1 cellular context compared by ENCODE assay signal in the genomic region with DNA sequence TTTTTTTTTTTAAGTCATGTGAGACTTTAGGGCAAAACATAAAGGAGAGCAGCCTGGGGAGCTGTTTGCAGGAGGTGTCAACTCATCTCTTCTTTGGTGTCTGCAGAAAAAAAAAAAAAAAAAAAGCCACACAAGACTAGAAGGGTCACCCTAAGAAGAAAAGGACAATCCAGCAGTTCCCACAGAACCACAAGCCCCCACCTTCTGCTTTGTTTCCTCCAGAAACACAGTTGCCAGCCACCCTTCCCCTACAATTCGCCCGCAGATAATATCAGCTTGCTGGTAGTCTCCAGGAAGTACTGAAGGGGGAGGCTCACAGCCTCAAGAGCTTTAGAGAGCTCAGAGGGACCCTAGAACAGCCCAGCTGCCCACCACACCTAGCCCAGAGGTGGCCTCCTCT.
TF ChIP-seq lines count a peak whose summit lies in the region.

No MANE protein-coding gene starts in this region.

TF ChIP-seq in K562, 482 proteins besides CTCF, POLR2A, EP300 and RAD21 (continued from another document):
- TF ChIP-seq, protein P1, sequence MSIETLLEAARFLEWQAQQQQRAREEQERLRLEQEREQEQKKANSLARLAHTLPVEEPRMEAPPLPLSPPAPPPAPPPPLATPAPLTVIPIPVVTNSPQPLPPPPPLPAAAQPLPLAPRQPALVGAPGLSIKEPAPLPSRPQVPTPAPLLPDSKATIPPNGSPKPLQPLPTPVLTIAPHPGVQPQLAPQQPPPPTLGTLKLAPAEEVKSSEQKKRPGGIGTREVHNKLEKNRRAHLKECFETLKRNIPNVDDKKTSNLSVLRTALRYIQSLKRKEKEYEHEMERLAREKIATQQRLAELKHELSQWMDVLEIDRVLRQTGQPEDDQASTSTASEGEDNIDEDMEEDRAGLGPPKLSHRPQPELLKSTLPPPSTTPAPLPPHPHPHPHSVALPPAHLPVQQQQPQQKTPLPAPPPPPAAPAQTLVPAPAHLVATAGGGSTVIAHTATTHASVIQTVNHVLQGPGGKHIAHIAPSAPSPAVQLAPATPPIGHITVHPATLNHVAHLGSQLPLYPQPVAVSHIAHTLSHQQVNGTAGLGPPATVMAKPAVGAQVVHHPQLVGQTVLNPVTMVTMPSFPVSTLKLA (conservative IDR thresholded peaks at IDR 0.05) = no peak
- TF ChIP-seq ZNF146 (CRISPR knock-in tag; IDR thresholded peaks at IDR 0.05; ENCODE audit: unreplicated experiment) (no peak), VEZF1 (CRISPR knock-in tag; IDR thresholded peaks at IDR 0.05) (peak; percentile 78), RNF2 (IDR thresholded peaks at IDR 0.05) (peak; percentile 29; the same call in 1 of the 2 replicates)
